ENCODE assay signal across 12 cellular contexts in genomic region chr20:47432251-47433210, GRCh38.
DNase-seq lines count a peak whose midpoint lies in the region; ATAC-seq, FAIRE-seq and TF ChIP-seq lines count a peak whose summit lies in the region.
"Had no signal": no experiment of that assay in that cellular context is flagged by ENCODE, and none has a peak within 500 bp of the region (broad histone marks: within the 10 kb centered on the region; RNA-seq: fewer than 3 reads in every experiment).

No MANE protein-coding gene starts in this region.

- H3K23ac ChIP-seq in trophoblast cell (ENCODE audit: low read length), result no peak overlapping the region

- peak; percentile 62 for ATAC-seq in K562
- no peak for ATAC-seq in GM19467 (IDR thresholded peaks at IDR 0.05; ENCODE audit: unreplicated experiment)
- no peak for ATAC-seq in GM18511 (IDR thresholded peaks at IDR 0.05; ENCODE audit: unreplicated experiment)
- ATAC-seq: activated naive CD8-positive, alpha-beta T cell treated with anti-CD3 and anti-CD28 coated beads, Interleukin-2, amount 50 U/mL, for 24 hours; effector memory CD8-positive, alpha-beta T cell had no signal

- no peak overlapping the region for H2AK5ac ChIP-seq in trophoblast cell (ENCODE audit: low read length)

- H3K4me2 ChIP-seq in K562 (ENCODE audit: insufficient read depth, low read length) (peak overlapping the region; percentile 70), trophoblast cell (ENCODE audit: low read length) (no peak overlapping the region)

- H3K79me2 ChIP-seq in K562 (ENCODE audit: control insufficient read depth, insufficient read depth, low read length) (no peaks in the 10 kb centered on the region), trophoblast cell (ENCODE audit: control insufficient read depth, insufficient read depth, low read length, poor library complexity) (peaks cover 2% of the 10 kb centered on the region)

- peak overlapping the region; percentile 46 for H2BK120ac ChIP-seq in trophoblast cell (ENCODE audit: insufficient read depth, low read length, poor library complexity)

- DNase-seq in GF-D8 (lab: John Stamatoyannopoulos, UW) (peak; percentile 17), MV-4-11 (lab: John Stamatoyannopoulos, UW) (peak; percentile 97), K562 (ENCODE audit: extremely low read depth in 1 of 4, low spot score in 3 of 4) (peak in 1 of 4 experiments; percentile 52), trophoblast cell (peak; percentile 89 to 90), ovary (no peak), NCI-H526 treated with DMSO at 0.1 percent for 48 hours (lab: John Stamatoyannopoulos, UW) (no peak)
- DNase-seq: activated naive CD8-positive, alpha-beta T cell treated with anti-CD3 and anti-CD28 coated beads, Interleukin-2, amount 50 U/mL, for 24 hours; effector memory CD8-positive, alpha-beta T cell; stomach had no signal

- no peaks in the 10 kb centered on the region for H3K27me3 ChIP-seq in K562 (ENCODE audit: control insufficient read depth in 2 of 2, insufficient read depth in 2 of 2, low read length in 2 of 2)
- no peaks in the 10 kb centered on the region for H3K27me3 ChIP-seq in trophoblast cell (ENCODE audit: insufficient read depth, low read length)
- no peaks in the 10 kb centered on the region for H3K27me3 ChIP-seq in ovary
- H3K27me3 ChIP-seq: stomach had no signal

- FAIRE-seq in K562 (lab: Jason Lieb, UNC), result peak; percentile 46
- FAIRE-seq: GM12892 had no signal

- TF ChIP-seq CTCF in K562 (IDR thresholded peaks at IDR 0.05 in 2 of 3, conservative IDR thresholded peaks at IDR 0.05 in 1 of 3; ENCODE audit: insufficient read depth in 2 of 3, low read depth in 1 of 3, low read length in 3 of 3) (no peak), ovary (IDR thresholded peaks at IDR 0.05) (no peak)

- H3K9me1 ChIP-seq in K562 (ENCODE audit: control insufficient read depth, insufficient read depth, low read length), result no peaks in the 10 kb centered on the region

- in situ Hi-C loops in K562 (cut with MboI), result no loop called here

- H3K4me1 ChIP-seq in K562 (replicated peaks in 1 of 2; ENCODE audit: control insufficient read depth in 2 of 2, insufficient read depth in 2 of 2, low read length in 2 of 2) (peaks cover 10% of the 10 kb centered on the region in 2 experiments; a peak in 4 of 5 replicates), trophoblast cell (ENCODE audit: control insufficient read depth in 1 of 2, insufficient read depth in 2 of 2, low read length in 2 of 2) (peaks cover 10 to 14% of the 10 kb centered on the region in 2 experiments), ovary (ENCODE audit: insufficient read depth) (no peaks in the 10 kb centered on the region)

- H3K4ac ChIP-seq in trophoblast cell (ENCODE audit: low read depth, low read length), result no peak overlapping the region

- H2AFZ ChIP-seq in K562 (ENCODE audit: low read depth, low read length) (peak overlapping the region; percentile 92), trophoblast cell (ENCODE audit: insufficient read depth, low read length, poor library complexity) (no peak overlapping the region)

- H4K12ac ChIP-seq in trophoblast cell (ENCODE audit: low read depth, low read length), result no peak overlapping the region

- CTCF ChIA-PET in K562 (lab: Yijun Ruan, JAX; ENCODE audit: low intra/inter-chr PET ratio), result no interaction called here

- H4K91ac ChIP-seq in trophoblast cell (ENCODE audit: low read depth, low read length), result peak overlapping the region; percentile 89

- WGBS in K562 (ENCODE audit: insufficient coverage, low coverage, missing lambda C conversion rate), result 9% methylated on average over 15 of the region's 15 CpGs
- no CpG with 5 or more reads among the region's 15 CpGs for WGBS in trophoblast cell (ENCODE audit: extremely low coverage, insufficient coverage, insufficient read length)
- 81 to 87% (median 86%) methylated on average over 15 of the region's 15 CpGs for WGBS in ovary, 3 donors

- POLR2A ChIA-PET in K562 (lab: Yijun Ruan, JAX), result interaction anchor here (0.9 to 1.0 kb wide), 2 partner anchors 9 to 19 kb away, joined by 3 read pairs; no protein-coding TSS in a partner anchor

- no peak overlapping the region for H4K8ac ChIP-seq in trophoblast cell (ENCODE audit: low read depth, low read length)

- peak overlapping the region; percentile 76 for H2BK12ac ChIP-seq in trophoblast cell (ENCODE audit: low read length)

- no peak for TF ChIP-seq RAD21 in K562 (CRISPR knock-in tag; conservative IDR thresholded peaks at IDR 0.05 in 1 of 2, IDR thresholded peaks at IDR 0.05 in 1 of 2)

- H3K9me3 ChIP-seq in K562 (replicated peaks; ENCODE audit: control insufficient read depth, insufficient read depth, low read depth, low read length) (no peaks in the 10 kb centered on the region), trophoblast cell (ENCODE audit: insufficient read depth, low read depth, low read length) (peaks cover 2% of the 10 kb centered on the region), ovary (no peaks in the 10 kb centered on the region)

- intact Hi-C loops in K562 (cut with micrococcal nuclease) (no loop called here), ovary (cut with DNase I) (no loop called here)

- no peak for TF ChIP-seq POLR2A in K562 (conservative IDR thresholded peaks at IDR 0.05)
- TF ChIP-seq POLR2A in ovary (IDR thresholded peaks at IDR 0.05), result no peak

- H4K20me1 ChIP-seq in K562 (replicated peaks; ENCODE audit: control insufficient read depth, insufficient read depth, low read length), result no peaks in the 10 kb centered on the region

- H3K14ac ChIP-seq in trophoblast cell (ENCODE audit: low read length), result no peak overlapping the region

- no peaks in the 10 kb centered on the region for H3K36me3 ChIP-seq in K562 (ENCODE audit: control insufficient read depth, insufficient read depth, low read length)
- no peaks in the 10 kb centered on the region for H3K36me3 ChIP-seq in trophoblast cell (ENCODE audit: control insufficient read depth in 1 of 2, insufficient read depth in 2 of 2, low read length in 2 of 2)
- no peaks in the 10 kb centered on the region for H3K36me3 ChIP-seq in ovary
- H3K36me3 ChIP-seq: stomach had no signal

- no peak for TF ChIP-seq EP300 in K562 (IDR thresholded peaks at IDR 0.05; ENCODE audit: low read length)
- TF ChIP-seq EP300 in ovary (IDR thresholded peaks at IDR 0.05), result no peak

- BruUV-seq in K562 (replicated peaks; lab: Mats Ljungman, UMichigan), result no TSS peak

- peak overlapping the region; percentile 6; the same call in 1 of the 2 replicates for H3K4me3 ChIP-seq in K562
- H3K4me3 ChIP-seq in trophoblast cell (ENCODE audit: low read depth, low read length), result no peak overlapping the region
- H3K4me3 ChIP-seq in ovary, result no peak overlapping the region
- H3K4me3 ChIP-seq: stomach had no signal

- peak overlapping the region; percentile 45 to 82; a peak in 3 of 4 replicates for H3K9ac ChIP-seq in K562 (ENCODE audit: insufficient read depth in 1 of 2, low read depth in 2 of 2, low read length in 2 of 2)
- no peak overlapping the region for H3K9ac ChIP-seq in trophoblast cell (ENCODE audit: low read length)

- H3K27ac ChIP-seq in K562 (ENCODE audit: extremely low read depth, low read depth, low read length) (peak overlapping the region; percentile 56; the same call in 2 of the 3 replicates), trophoblast cell (ENCODE audit: low read depth, low read length) (peak overlapping the region; percentile 88), ovary (no peak overlapping the region)
- H3K27ac ChIP-seq: stomach had no signal

- H3K18ac ChIP-seq in trophoblast cell (ENCODE audit: low read length), result peak overlapping the region; percentile 27

- H3K79me1 ChIP-seq in trophoblast cell (ENCODE audit: low read length), result peaks cover 23% of the 10 kb centered on the region

- H2BK5ac ChIP-seq in trophoblast cell (ENCODE audit: low read depth, low read length, poor library complexity), result peak overlapping the region; percentile 22

TF ChIP-seq in K562, 482 proteins besides CTCF, POLR2A, EP300 and RAD21 (continues in another document):
- TF ChIP-seq, protein P1, sequence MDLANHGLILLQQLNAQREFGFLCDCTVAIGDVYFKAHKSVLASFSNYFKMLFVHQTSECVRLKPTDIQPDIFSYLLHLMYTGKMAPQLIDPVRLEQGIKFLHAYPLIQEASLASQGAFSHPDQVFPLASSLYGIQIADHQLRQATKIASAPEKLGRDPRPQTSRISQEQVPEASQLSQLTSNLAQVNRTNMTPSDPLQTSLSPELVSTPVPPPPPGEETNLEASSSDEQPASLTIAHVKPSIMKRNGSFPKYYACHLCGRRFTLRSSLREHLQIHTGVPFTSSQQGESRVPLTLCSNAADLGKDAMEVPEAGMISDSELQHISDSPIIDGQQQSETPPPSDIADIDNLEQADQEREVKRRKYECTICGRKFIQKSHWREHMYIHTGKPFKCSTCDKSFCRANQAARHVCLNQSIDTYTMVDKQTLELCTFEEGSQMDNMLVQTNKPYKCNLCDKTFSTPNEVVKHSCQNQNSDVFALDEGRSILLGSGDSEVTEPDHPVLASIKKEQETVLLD (IDR thresholded peaks at IDR 0.05), result peak; percentile 79
- TF ChIP-seq BCLAF1 (IDR thresholded peaks at IDR 0.05; ENCODE audit: borderline replicate concordance in 1 of 2, control insufficient read depth in 1 of 2, low read depth in 2 of 2, low read length in 1 of 2) (peak in 1 of 2 experiments; percentile 83; a peak in 1 of 4 replicates), CREBBP (IDR thresholded peaks at IDR 0.05; ENCODE audit: low read depth, low read length) (no peak), DNMT1 (IDR thresholded peaks at IDR 0.05) (0 out of 2 replicates have a peak, but pooled peaks have one; percentile 58), ETV6 (IDR thresholded peaks at IDR 0.05; ENCODE audit: borderline replicate concordance in 1 of 2, low read depth in 2 of 2, low read length in 1 of 2) (peak; percentile 64 to 69; a peak in 2 of 4 replicates), ETV6 (CRISPR knock-in tag; IDR thresholded peaks at IDR 0.05; ENCODE audit: borderline replicate concordance) (no peak)

Comparison
In these comparisons a context has a peak if more than half of its experiments do, and no peak if none do; other contexts are left out.
1. DNase-seq: peak in GF-D8 (single experiment), MV-4-11 (single experiment) and trophoblast cell (2 of 2); none in ovary (0 of 5) and NCI-H526 treated with DMSO at 0.1 percent for 48 hours (single experiment).
2. H3K27ac ChIP-seq: peak in K562 (single experiment) and trophoblast cell (single experiment); none in ovary (0 of 2).